In the genomic region with DNA sequence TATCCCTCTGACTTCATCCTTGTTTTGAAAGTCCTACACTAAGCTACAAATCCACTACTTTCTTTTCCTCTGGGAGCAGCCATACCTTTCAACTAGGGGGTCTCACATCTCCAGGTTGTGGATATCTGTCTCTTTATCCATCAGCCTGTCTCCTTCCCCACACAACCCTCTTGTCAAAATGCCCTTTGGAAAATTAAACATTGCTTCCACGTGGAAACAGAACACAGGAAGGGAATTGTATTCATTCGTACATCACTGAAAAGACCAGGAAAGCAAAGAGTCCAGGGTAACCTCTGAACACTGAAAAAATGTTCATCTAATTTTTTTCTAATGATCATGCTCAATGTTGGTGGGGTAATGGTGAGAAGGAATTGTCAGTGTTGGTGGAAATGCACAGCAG, we compare ENCODE assay signal across 21 cellular contexts.
"Had no signal": no experiment of that assay in that cellular context is flagged by ENCODE, and none has a peak within 500 bp of the region (broad histone marks: within the 10 kb centered on the region; RNA-seq: fewer than 3 reads in every experiment).

No MANE protein-coding gene starts in this region.

- H3K27me3 ChIP-seq: esophagus muscularis mucosa, heart right ventricle, right atrium auricular region, suprapubic skin, tibial nerve had no signal

- H3K36me3 Mint-ChIP-seq: stimulated activated effector memory CD8-positive, alpha-beta T cell treated with anti-CD3 and anti-CD28 coated beads, Interleukin-12 subunit alpha, Interleukin-12 subunit beta, amount 100 ng/mL, for 72 hours had no signal

- H3K4me3 ChIP-seq: esophagus muscularis mucosa, heart right ventricle, right atrium auricular region, suprapubic skin, tibial nerve had no signal

- H3K4me3 Mint-ChIP-seq: activated CD4-positive, alpha-beta memory T cell treated with anti-CD3 and anti-CD28 coated beads for 36 hours; activated naive CD8-positive, alpha-beta T cell treated with anti-CD3 and anti-CD28 coated beads for 36 hours; central memory CD8-positive, alpha-beta T cell; stimulated activated effector memory CD8-positive, alpha-beta T cell treated with anti-CD3 and anti-CD28 coated beads, Interleukin-12 subunit alpha, Interleukin-12 subunit beta, amount 100 ng/mL, for 72 hours; stimulated activated naive CD8-positive, alpha-beta T cell treated with anti-CD3 and anti-CD28 coated beads, Interleukin-15, amount 100 ng/mL, for 72 hours had no signal

- FAIRE-seq: astrocyte, colon, endothelial cell of umbilical vein, kidney, urothelium cell line had no signal

- DNase-seq: activated CD4-positive, alpha-beta memory T cell treated with anti-CD3 and anti-CD28 coated beads for 36 hours; activated CD4-positive, alpha-beta T cell treated with anti-CD3 and anti-CD28 coated beads for 48 hours; activated naive CD4-positive, alpha-beta T cell treated with Interleukin-2 at 50 U/mL for 16 hours; activated naive CD8-positive, alpha-beta T cell treated with anti-CD3 and anti-CD28 coated beads for 36 hours; activated T-cell treated with anti-CD3 and anti-CD28 coated beads, Interleukin-2, amount 50 U/mL, for 48 hours; effector memory CD4-positive, alpha-beta T cell; heart right ventricle; kidney; stimulated activated CD4-positive, alpha-beta T cell treated with anti-CD3 and anti-CD28 coated beads, Interleukin-2, amount 100 ng/mL, for 24 hours; stimulated activated naive CD8-positive, alpha-beta T cell treated with anti-CD3 and anti-CD28 coated beads, Interleukin-15, amount 100 ng/mL, for 72 hours; SW 1271 had no signal

- H3K27ac ChIP-seq: esophagus muscularis mucosa, right atrium auricular region, suprapubic skin, tibial nerve had no signal

- H3K9me3 Mint-ChIP-seq: central memory CD8-positive, alpha-beta T cell had no signal

- H3K36me3 ChIP-seq: esophagus muscularis mucosa, heart right ventricle, right atrium auricular region, suprapubic skin, tibial nerve had no signal

- H3K27ac Mint-ChIP-seq: activated CD4-positive, alpha-beta memory T cell treated with anti-CD3 and anti-CD28 coated beads for 36 hours; activated naive CD8-positive, alpha-beta T cell treated with anti-CD3 and anti-CD28 coated beads for 36 hours; stimulated activated effector memory CD8-positive, alpha-beta T cell treated with anti-CD3 and anti-CD28 coated beads, Interleukin-12 subunit alpha, Interleukin-12 subunit beta, amount 100 ng/mL, for 72 hours; stimulated activated naive CD8-positive, alpha-beta T cell treated with anti-CD3 and anti-CD28 coated beads, Interleukin-15, amount 100 ng/mL, for 72 hours had no signal

- ATAC-seq: heart right ventricle; stimulated activated effector memory CD8-positive, alpha-beta T cell treated with anti-CD3 and anti-CD28 coated beads, Interleukin-12 subunit alpha, Interleukin-12 subunit beta, amount 100 ng/mL, for 72 hours had no signal

- H3K27me3 Mint-ChIP-seq: activated CD4-positive, alpha-beta memory T cell treated with anti-CD3 and anti-CD28 coated beads for 36 hours; activated naive CD8-positive, alpha-beta T cell treated with anti-CD3 and anti-CD28 coated beads for 36 hours; central memory CD8-positive, alpha-beta T cell; stimulated activated naive CD8-positive, alpha-beta T cell treated with anti-CD3 and anti-CD28 coated beads, Interleukin-15, amount 100 ng/mL, for 72 hours had no signal

- H3K9me3 ChIP-seq: esophagus muscularis mucosa had no signal
